9 cellular contexts compared by ENCODE assay signal in the genomic region with DNA sequence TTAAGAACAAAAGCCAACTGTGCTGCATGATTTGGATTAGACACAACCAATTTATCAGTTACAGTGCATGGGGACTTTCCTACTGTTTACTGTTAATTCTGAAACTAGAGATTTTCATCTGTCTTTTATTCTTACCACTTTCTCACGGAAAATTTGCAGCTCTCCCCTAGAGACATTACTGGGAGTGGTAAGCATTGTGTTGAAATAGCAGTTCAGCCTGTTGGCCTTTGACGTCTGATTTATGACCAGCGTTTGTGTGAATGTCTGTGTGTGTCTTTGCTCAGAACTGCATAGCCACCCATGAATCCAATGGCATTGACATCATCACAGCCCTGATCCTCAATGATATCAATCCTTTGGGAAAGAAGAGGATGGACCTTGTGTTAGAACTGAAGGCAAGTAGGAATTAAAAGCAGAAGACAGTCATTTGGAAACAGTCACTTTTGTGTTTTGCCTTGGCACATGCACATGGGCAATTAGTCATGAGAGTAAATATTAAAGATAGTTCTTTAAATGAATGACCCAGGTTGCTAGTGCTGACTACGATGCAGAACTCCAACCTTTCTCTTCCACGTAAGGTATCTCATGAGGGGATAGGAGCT.
DNase-seq lines count a peak whose midpoint lies in the region; ATAC-seq and TF ChIP-seq lines count a peak whose summit lies in the region.
"Had no signal": no experiment of that assay in that cellular context is flagged by ENCODE, and none has a peak within 500 bp of the region (broad histone marks: within the 10 kb centered on the region; RNA-seq: fewer than 3 reads in every experiment).

No MANE protein-coding gene starts in this region.

- no peak for TF ChIP-seq CTCF in cardiac fibroblast (IDR thresholded peaks at IDR 0.05; ENCODE audit: low read depth, low read length)

- in situ Hi-C loops in KBM-7 (cut with MboI; ENCODE audit: low pct_unique_long_range_greater_than_20kb, low sequenced_read_pairs), result no loop called here

- peak; percentile 81 for ATAC-seq in GM19438 (IDR thresholded peaks at IDR 0.05; ENCODE audit: low read depth, unreplicated experiment)
- ATAC-seq in HG03442 (IDR thresholded peaks at IDR 0.05; ENCODE audit: unreplicated experiment), result peak; percentile 89
- ATAC-seq in stimulated activated effector memory CD8-positive, alpha-beta T cell treated with anti-CD3 and anti-CD28 coated beads, Interleukin-12 subunit alpha, Interleukin-12 subunit beta, amount 100 ng/mL, for 72 hours, result peak; percentile 94

- intact Hi-C loops in posterior vena cava (cut with DNase I), result loop anchor here in 1 of 2 donors (1.0 kb wide), 1 partner anchor 45 kb away; no protein-coding TSS in a partner anchor

- peak; percentile 27 for DNase-seq in DMS153 treated with DMSO at 0.1 percent for 48 hours (lab: John Stamatoyannopoulos, UW; ENCODE audit: unreplicated experiment)
- DNase-seq in cardiac fibroblast (ENCODE audit: low read depth in 2 of 2), result peak; percentile 65 to 85
- peak; percentile 11 to 70 for DNase-seq in stimulated activated effector memory CD8-positive, alpha-beta T cell treated with anti-CD3 and anti-CD28 coated beads, Interleukin-12 subunit alpha, Interleukin-12 subunit beta, amount 100 ng/mL, for 72 hours (ENCODE audit: low spot score in 2 of 2)
- DNase-seq in effector CD4-positive, alpha-beta T cell, result no peak
- DNase-seq in KBM-7, result no peak
- no peak for DNase-seq in posterior vena cava (ENCODE audit: low spot score)

- peak overlapping the region; percentile 88 for H3K27ac Mint-ChIP-seq in stimulated activated effector memory CD8-positive, alpha-beta T cell treated with anti-CD3 and anti-CD28 coated beads, Interleukin-12 subunit alpha, Interleukin-12 subunit beta, amount 100 ng/mL, for 72 hours

- peak overlapping the region; percentile 30 for H3K4me3 Mint-ChIP-seq in stimulated activated effector memory CD8-positive, alpha-beta T cell treated with anti-CD3 and anti-CD28 coated beads, Interleukin-12 subunit alpha, Interleukin-12 subunit beta, amount 100 ng/mL, for 72 hours

- peaks cover 43% of the 10 kb centered on the region for H3K4me1 Mint-ChIP-seq in stimulated activated effector memory CD8-positive, alpha-beta T cell treated with anti-CD3 and anti-CD28 coated beads, Interleukin-12 subunit alpha, Interleukin-12 subunit beta, amount 100 ng/mL, for 72 hours

- no peaks in the 10 kb centered on the region for H3K9me3 Mint-ChIP-seq in stimulated activated effector memory CD8-positive, alpha-beta T cell treated with anti-CD3 and anti-CD28 coated beads, Interleukin-12 subunit alpha, Interleukin-12 subunit beta, amount 100 ng/mL, for 72 hours

- no peak overlapping the region for H3K4me3 ChIP-seq in cardiac fibroblast (replicated peaks in 1 of 2; ENCODE audit: low read depth in 2 of 2, low read length in 2 of 2)
- H3K4me3 ChIP-seq: cardiac muscle cell had no signal

- H3K36me3 Mint-ChIP-seq in stimulated activated effector memory CD8-positive, alpha-beta T cell treated with anti-CD3 and anti-CD28 coated beads, Interleukin-12 subunit alpha, Interleukin-12 subunit beta, amount 100 ng/mL, for 72 hours, result peaks cover 61% of the 10 kb centered on the region

Comparison
In these comparisons a context has a peak if more than half of its experiments do, and no peak if none do; other contexts are left out.
1. DNase-seq: peak in DMS153 treated with DMSO at 0.1 percent for 48 hours (single experiment), cardiac fibroblast (2 of 2) and stimulated activated effector memory CD8-positive, alpha-beta T cell treated with anti-CD3 and anti-CD28 coated beads, Interleukin-12 subunit alpha, Interleukin-12 subunit beta, amount 100 ng/mL, for 72 hours (2 of 2); none in effector CD4-positive, alpha-beta T cell (single experiment), KBM-7 (single experiment) and posterior vena cava (single experiment).
2. Peak in every context shown above with its lines, with median percentiles within 50 percentile points of each other: ATAC-seq.